16 cellular contexts compared by ENCODE assay signal in genomic region chr10:121880842-121881423, GRCh38. TPM values are rescaled to one million over a fixed set of nuclear protein-coding genes. Genes with fewer than 3 reads are reported as not detected.
DNase-seq lines count a peak whose midpoint lies in the region; TF ChIP-seq lines count a peak whose summit lies in the region.
"Had no signal": no experiment of that assay in that cellular context is flagged by ENCODE, and none has a peak within 500 bp of the region (broad histone marks: within the 10 kb centered on the region; RNA-seq: fewer than 3 reads in every experiment).

No MANE protein-coding gene starts in this region.

- in situ Hi-C loops in GM23248 (cut with MboI) (loop anchor here (10.0 kb wide), 1 partner anchor 926 kb away; no protein-coding TSS in a partner anchor), SK-MEL-5 (cut with HindIII; ENCODE audit: low pct_unique_long_range_greater_than_20kb, low sequenced_read_pairs) (no loop called here)

- no peaks in the 10 kb centered on the region for H3K9me3 ChIP-seq in GM23248 (ENCODE audit: low read depth)
- H3K9me3 ChIP-seq: BE2C, psoas muscle had no signal

- H3K36me3 ChIP-seq in GM23248 (ENCODE audit: low read depth) (no peaks in the 10 kb centered on the region), H7 (replicated peaks; ENCODE audit: control insufficient read depth, insufficient read depth, low read length) (no peaks in the 10 kb centered on the region; the same call in 1 of the 2 replicates)
- H3K36me3 ChIP-seq: BE2C had no signal

- DNase-seq in AML-193 (lab: John Stamatoyannopoulos, UW): peak; percentile 34 to 45
- peak; percentile 20 for DNase-seq in GM23248
- DNase-seq in SK-MEL-5 (ENCODE audit: low read depth, low spot score): peak; percentile 88
- DNase-seq in fibroblast of villous mesenchyme (ENCODE audit: low read depth): peak; percentile 42
- DNase-seq in SHP77 treated with DMSO at 0.1 percent for 48 hours (lab: John Stamatoyannopoulos, UW): no peak
- DNase-seq in NCI-H2227 (lab: John Stamatoyannopoulos, UW; ENCODE audit: unreplicated experiment): no peak
- DNase-seq in H7: no peak
- DNase-seq in stimulated activated CD4-positive, alpha-beta T cell treated with anti-CD3 and anti-CD28 coated beads, Interleukin-4, amount 100 ng/mL, for 1 hour: no peak
- DNase-seq: activated naive CD4-positive, alpha-beta T cell treated with anti-CD3 and anti-CD28 coated beads, Interleukin-2, amount 50 U/mL, for 16 hours; BE2C; DMS79; hypothalamus; left colon; NCI-H1092; psoas muscle; T-helper 2 cell had no signal

- H4K20me1 ChIP-seq in GM23248 (ENCODE audit: insufficient read depth): no peaks in the 10 kb centered on the region

- TF ChIP-seq CTCF in fibroblast of villous mesenchyme (IDR thresholded peaks at IDR 0.05; ENCODE audit: insufficient read depth, low read depth, low read length): no peak

- no peak overlapping the region for H3K9ac ChIP-seq in GM23248

- H3K27me3 ChIP-seq in GM23248 (replicated peaks; ENCODE audit: insufficient read depth) (no peaks in the 10 kb centered on the region), H7 (ENCODE audit: control insufficient read depth, insufficient read depth, low read length) (no peaks in the 10 kb centered on the region)
- H3K27me3 ChIP-seq: BE2C had no signal

- H3K9me2 ChIP-seq in GM23248 (ENCODE audit: insufficient read depth): no peaks in the 10 kb centered on the region

- H3K4me2 ChIP-seq in GM23248 (ENCODE audit: unreplicated experiment): no peak overlapping the region

- H2AFZ ChIP-seq in GM23248: no peak overlapping the region

- H3K4me3 ChIP-seq in GM23248 (no peak overlapping the region), fibroblast of villous mesenchyme (ENCODE audit: low read depth, low read length) (no peak overlapping the region), H7 (ENCODE audit: insufficient read depth, low read depth, low read length) (no peak overlapping the region)
- H3K4me3 ChIP-seq: psoas muscle had no signal

- H3K79me2 ChIP-seq in GM23248 (ENCODE audit: insufficient read depth): no peaks in the 10 kb centered on the region

- no peak overlapping the region for H3K27ac ChIP-seq in GM23248
- H3K27ac ChIP-seq: psoas muscle had no signal

- no peaks in the 10 kb centered on the region for H3K4me1 ChIP-seq in GM23248 (ENCODE audit: insufficient read depth)
- H3K4me1 ChIP-seq: BE2C, psoas muscle had no signal

- WGBS in GM23248 (ENCODE audit: low coverage in 1 of 2, low lambda C conversion rate in 2 of 2, missing lambda C conversion rate in 2 of 2), 2 experiments: 28 to 31% methylated on average over 2 of the region's 2 CpGs

- H3F3A ChIP-seq in GM23248 (ENCODE audit: insufficient read depth): no peaks in the 10 kb centered on the region

RNA-seq across cellular contexts. Expression of gene ATE1, which starts 46.9 kb away (rescaled TPM):
- 14.2 and 19.1 TPM in 2 replicates for total RNA-seq in GM23248 (2014; rRNA removed; shearing (Covaris generic))
- polyA plus RNA-seq in GM23248 (2016; fragmentation: Nextera tagmentation; extraction: Ambion mirVana): 14.1 and 14.8 TPM in 2 replicates
- total RNA-seq in SK-MEL-5 (2014; rRNA removed; shearing (Covaris generic)): 33.9 and 34.3 TPM in 2 replicates
- polyA plus RNA-seq in SK-MEL-5 (2015; cell fraction: cytosol; rRNA removed): 17.3 and 21.8 TPM in 2 replicates
- 30.2 and 30.4 TPM in 2 replicates for polyA plus RNA-seq in SK-MEL-5 (2015; cell fraction: nucleus; rRNA removed)
- total RNA-seq in fibroblast of villous mesenchyme: 18.4 and 33.2 TPM in 2 replicates
- total RNA-seq in H7 (2014; rRNA removed; shearing (Covaris generic)): 13.4 and 17.3 TPM in 2 replicates

Comparison
In these comparisons a context has a peak if more than half of its experiments do, and no peak if none do; other contexts are left out.
1. DNase-seq: peak in AML-193 (2 of 2), GM23248 (single experiment), SK-MEL-5 (single experiment) and fibroblast of villous mesenchyme (single experiment); none in SHP77 treated with DMSO at 0.1 percent for 48 hours (single experiment), NCI-H2227 (single experiment), H7 (single experiment) and stimulated activated CD4-positive, alpha-beta T cell treated with anti-CD3 and anti-CD28 coated beads, Interleukin-4, amount 100 ng/mL, for 1 hour (single experiment).